14 cellular contexts compared by ENCODE assay signal in the genomic region with DNA sequence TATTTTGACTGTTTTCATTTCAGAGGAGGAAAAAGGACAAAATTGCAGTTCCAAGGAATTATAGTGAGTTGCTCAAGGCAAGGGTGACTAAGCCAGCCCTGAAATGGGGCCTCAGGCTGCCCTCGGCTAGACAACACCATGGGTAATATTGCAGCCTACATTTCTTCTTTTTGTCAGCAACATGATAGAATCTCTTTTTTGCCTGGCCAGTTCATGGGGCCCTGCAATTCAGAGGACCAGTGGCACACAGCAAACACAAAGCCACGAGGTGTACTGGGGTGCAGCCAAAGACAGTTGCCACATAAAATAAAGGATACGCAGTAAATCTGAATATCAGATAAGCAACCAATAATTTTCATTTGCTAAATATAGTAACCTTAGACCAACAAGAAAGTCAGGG. TPM values are rescaled to one million over a fixed set of nuclear protein-coding genes. Genes with fewer than 3 reads are reported as not detected.
A peak's percentile ranks its signal among the peaks of the same experiment; 100 is the strongest.
DNase-seq lines count a peak whose midpoint lies in the region; ATAC-seq and TF ChIP-seq lines count a peak whose summit lies in the region.
"Had no signal": no experiment of that assay in that cellular context is flagged by ENCODE, and none has a peak within 500 bp of the region (broad histone marks: within the 10 kb centered on the region; RNA-seq: fewer than 3 reads in every experiment).

No MANE protein-coding gene starts in this region.

- CTCF ChIA-PET in CD8-positive, alpha-beta memory T cell (lab: Charles Lee) = no interaction called here

- POLR2A ChIA-PET in CD8-positive, alpha-beta memory T cell (lab: Charles Lee) = no interaction called here

- intact Hi-C loops in dendritic cell treated with granulocyte-macrophage colony-stimulating factor and Interleukin-4, amounts not matched to agents 40 ng/mL and 50 ng/mL, for 4 days (cut with micrococcal nuclease) = loop anchor here (5.0 kb wide), 1 partner anchor 34 kb away; no protein-coding TSS in a partner anchor

- peak overlapping the region; percentile 95 for H3K27ac Mint-ChIP-seq in dendritic cell treated with granulocyte-macrophage colony-stimulating factor and Interleukin-4, amounts not matched to agents 40 ng/mL and 50 ng/mL, for 4 days
- no peak overlapping the region for H3K27ac Mint-ChIP-seq in CD8-positive, alpha-beta memory T cell
- H3K27ac Mint-ChIP-seq: activated CD4-positive, alpha-beta T cell treated with anti-CD3 and anti-CD28 coated beads for 36 hours; CD4-positive, alpha-beta T cell; neural progenitor cell had no signal

- ATAC-seq in HG03039 (IDR thresholded peaks at IDR 0.05; ENCODE audit: unreplicated experiment) = no peak
- ATAC-seq: activated CD4-positive, alpha-beta T cell treated with anti-CD3 and anti-CD28 coated beads for 36 hours; GM12878 had no signal

- H3K27ac ChIP-seq in neutrophil = peak overlapping the region; percentile 90
- H3K27ac ChIP-seq in substantia nigra (ENCODE audit: low read depth, low read length, poor library complexity, severe bottlenecking) = no peak overlapping the region
- H3K27ac ChIP-seq in CD8-positive, alpha-beta memory T cell (ENCODE audit: low read depth, low read length) = no peak overlapping the region
- H3K27ac ChIP-seq: neural progenitor cell, SJSA1 had no signal

- H3K27me3 ChIP-seq in neutrophil = no peaks in the 10 kb centered on the region
- H3K27me3 ChIP-seq in CD8-positive, alpha-beta memory T cell (ENCODE audit: insufficient read depth, low read length, poor library complexity, severe bottlenecking) = no peaks in the 10 kb centered on the region
- H3K27me3 ChIP-seq: neural progenitor cell, SJSA1 had no signal

- H3K4me1 Mint-ChIP-seq in dendritic cell treated with granulocyte-macrophage colony-stimulating factor and Interleukin-4, amounts not matched to agents 40 ng/mL and 50 ng/mL, for 4 days (ENCODE audit: low read depth) = peaks cover 81% of the 10 kb centered on the region
- no peaks in the 10 kb centered on the region for H3K4me1 Mint-ChIP-seq in CD8-positive, alpha-beta memory T cell
- H3K4me1 Mint-ChIP-seq: activated CD4-positive, alpha-beta T cell treated with anti-CD3 and anti-CD28 coated beads for 36 hours; neural progenitor cell had no signal

- peaks cover 25% of the 10 kb centered on the region for H3K36me3 ChIP-seq in neutrophil
- no peaks in the 10 kb centered on the region for H3K36me3 ChIP-seq in CD8-positive, alpha-beta memory T cell (ENCODE audit: insufficient read depth, low read length)
- H3K36me3 ChIP-seq: neural progenitor cell, SJSA1 had no signal

- H3K4me1 ChIP-seq in neutrophil (ENCODE audit: control insufficient read depth in 1 of 2, insufficient read depth in 1 of 2, low read depth in 1 of 2, low read length in 1 of 2) = peaks cover 49 to 58% of the 10 kb centered on the region in 2 experiments
- no peaks in the 10 kb centered on the region for H3K4me1 ChIP-seq in CD8-positive, alpha-beta memory T cell (ENCODE audit: insufficient read depth, low read length)
- H3K4me1 ChIP-seq: SJSA1 had no signal

- H3K4me3 Mint-ChIP-seq in dendritic cell treated with granulocyte-macrophage colony-stimulating factor and Interleukin-4, amounts not matched to agents 40 ng/mL and 50 ng/mL, for 4 days = peak overlapping the region; percentile 44
- no peak overlapping the region for H3K4me3 Mint-ChIP-seq in CD8-positive, alpha-beta memory T cell
- H3K4me3 Mint-ChIP-seq: activated CD4-positive, alpha-beta T cell treated with anti-CD3 and anti-CD28 coated beads for 36 hours; CD4-positive, alpha-beta T cell; neural progenitor cell had no signal

- DNase-seq in AG20443 (ENCODE audit: low spot score) = peak; percentile 85
- peak; percentile 67 for DNase-seq in MV-4-11 (lab: John Stamatoyannopoulos, UW)
- DNase-seq in substantia nigra (lab: John Stamatoyannopoulos, UW) = no peak
- DNase-seq in CD8-positive, alpha-beta memory T cell = no peak
- no peak for DNase-seq in NCI-H524 (lab: John Stamatoyannopoulos, UW)
- DNase-seq: activated CD4-positive, alpha-beta T cell treated with anti-CD3 and anti-CD28 coated beads for 36 hours; CD4-positive, alpha-beta T cell; stimulated activated CD4-positive, alpha-beta T cell treated with anti-CD3 and anti-CD28 coated beads, Interleukin-4, amount 100 ng/mL, for 1 hour had no signal

- H3K9me3 ChIP-seq in neutrophil = no peaks in the 10 kb centered on the region
- H3K9me3 ChIP-seq in CD8-positive, alpha-beta memory T cell (ENCODE audit: low read length) = no peaks in the 10 kb centered on the region
- H3K9me3 ChIP-seq: SJSA1 had no signal

- H3K9me3 Mint-ChIP-seq in dendritic cell treated with granulocyte-macrophage colony-stimulating factor and Interleukin-4, amounts not matched to agents 40 ng/mL and 50 ng/mL, for 4 days = no peaks in the 10 kb centered on the region
- no peaks in the 10 kb centered on the region for H3K9me3 Mint-ChIP-seq in CD8-positive, alpha-beta memory T cell

- H3K36me3 Mint-ChIP-seq in dendritic cell treated with granulocyte-macrophage colony-stimulating factor and Interleukin-4, amounts not matched to agents 40 ng/mL and 50 ng/mL, for 4 days (ENCODE audit: low read depth) = peaks cover 80% of the 10 kb centered on the region
- H3K36me3 Mint-ChIP-seq in CD8-positive, alpha-beta memory T cell = no peaks in the 10 kb centered on the region
- H3K36me3 Mint-ChIP-seq: neural progenitor cell had no signal

- no peaks in the 10 kb centered on the region for H3K27me3 Mint-ChIP-seq in dendritic cell treated with granulocyte-macrophage colony-stimulating factor and Interleukin-4, amounts not matched to agents 40 ng/mL and 50 ng/mL, for 4 days
- peaks cover 6% of the 10 kb centered on the region in 2 donors for H3K27me3 Mint-ChIP-seq in CD8-positive, alpha-beta memory T cell

- H3K4me3 ChIP-seq in neutrophil (ENCODE audit: low read depth in 1 of 2, low read length in 1 of 2) = peak overlapping the region; percentile 48 to 56
- no peak overlapping the region for H3K4me3 ChIP-seq in CD8-positive, alpha-beta memory T cell (ENCODE audit: low read length)
- H3K4me3 ChIP-seq: GM12878, neural progenitor cell, SJSA1 had no signal

- no peak for TF ChIP-seq CTCF in neutrophil (IDR thresholded peaks at IDR 0.05)

RNA-seq across cellular contexts. Expression of a gene that starts 41.8 kb away (rescaled TPM):
- 1 to 10 TPM; 1.1 to 1.4 TPM for total RNA-seq in CD8-positive, alpha-beta memory T cell
- not detected for polyA plus RNA-seq in CD8-positive, alpha-beta memory T cell

Comparison
In these comparisons a context has a peak if more than half of its experiments do, and no peak if none do; other contexts are left out.
1. DNase-seq: peak in AG20443 (single experiment) and MV-4-11 (single experiment); none in substantia nigra (0 of 49), CD8-positive, alpha-beta memory T cell (0 of 5) and NCI-H524 (0 of 2).